In genomic region chr12:51341259-51342007, GRCh38 we compare ENCODE assay signal across 8 cellular contexts. TPM values are rescaled to one million over a fixed set of nuclear protein-coding genes. Genes with fewer than 3 reads are reported as not detected.
DNase-seq lines count a peak whose midpoint lies in the region; ATAC-seq and TF ChIP-seq lines count a peak whose summit lies in the region.

No MANE protein-coding gene starts in this region.

- CTCF ChIA-PET in Caco-2 (lab: Charles Lee), result interaction anchor here (0.6 to 3.0 kb wide), 35 partner anchors 9 to 1088 kb away, joined by 3 to 104 read pairs (median 5); partner anchors contain the start of genes DAZAP2, GALNT6, POU6F1 and SMAGP

- peaks cover 24% of the 10 kb centered on the region for H3K4me1 Mint-ChIP-seq in Caco-2 (ENCODE audit: low read depth, unreplicated experiment)

- no peaks in the 10 kb centered on the region for H3K27me3 Mint-ChIP-seq in Caco-2 (ENCODE audit: insufficient read depth, unreplicated experiment)

- peak; percentile 73 to 84 for DNase-seq in Caco-2
- DNase-seq in HS-5 (ENCODE audit: low read depth), result peak; percentile 46
- DNase-seq in NOMO-1 treated with dmso at 0.1 percent for 144 hours (lab: John Stamatoyannopoulos, UW; ENCODE audit: unreplicated experiment), result peak; percentile 42
- DNase-seq in activated CD8-positive, alpha-beta memory T cell treated with anti-CD3 and anti-CD28 coated beads, Interleukin-2, amount 50 U/mL, for 48 hours, result peak; percentile 75
- DNase-seq in epidermal melanocyte (ENCODE audit: insufficient read length, low spot score), result peak; percentile 85
- DNase-seq in stimulated activated CD8-positive, alpha-beta memory T cell treated with anti-CD3 and anti-CD28 coated beads, Interleukin-7, amount 100 ng/mL, for 48 hours (ENCODE audit: extremely low read depth in 1 of 2, low read depth in 1 of 2), result peak; percentile 23 to 41

- H3K4me1 ChIP-seq in Caco-2, result peaks cover 10% of the 10 kb centered on the region
- H3K4me1 ChIP-seq in mucosa of rectum (ENCODE audit: control insufficient read depth in 2 of 2, insufficient read depth in 2 of 2, low read length in 2 of 2), result peaks cover 0 to 5% of the 10 kb centered on the region in 2 donors

- TF ChIP-seq CTCF in Caco-2 (IDR thresholded peaks at IDR 0.05; ENCODE audit: insufficient read depth in 1 of 2, low read depth in 1 of 2, low read length in 1 of 2, severe bottlenecking in 1 of 2, unreplicated experiment in 1 of 2), result peak; percentile 99

- H3K36me3 ChIP-seq in Caco-2 (ENCODE audit: control insufficient read depth, insufficient read depth, low read length) (no peaks in the 10 kb centered on the region; the same call in 1 of the 2 replicates), mucosa of rectum (ENCODE audit: control insufficient read depth in 2 of 2, insufficient read depth in 2 of 2, low read length in 2 of 2) (no peaks in the 10 kb centered on the region)

- ATAC-seq in HG02938 (IDR thresholded peaks at IDR 0.05; ENCODE audit: unreplicated experiment), result no peak

- no peaks in the 10 kb centered on the region for H3K27me3 ChIP-seq in Caco-2 (replicated peaks; ENCODE audit: control insufficient read depth, insufficient read depth, low read length)
- H3K27me3 ChIP-seq in mucosa of rectum (ENCODE audit: control insufficient read depth in 2 of 2, insufficient read depth in 2 of 2, low read length in 2 of 2), result no peaks in the 10 kb centered on the region

- H3K4me3 ChIP-seq in Caco-2 (ENCODE audit: low read depth, low read length) (peak overlapping the region; percentile 27), mucosa of rectum (ENCODE audit: low read length in 2 of 2) (peak overlapping the region; percentile 57 to 61)

- H3K9me3 Mint-ChIP-seq in Caco-2 (ENCODE audit: unreplicated experiment), result no peaks in the 10 kb centered on the region

- POLR2A ChIA-PET in Caco-2 (lab: Charles Lee), result interaction anchor here (0.6 to 1.5 kb wide), 5 partner anchors 9 to 103 kb away, joined by 3 to 51 read pairs (median 8); partner anchors contain the start of genes DAZAP2 and SMAGP

- H3K9ac ChIP-seq in mucosa of rectum (ENCODE audit: low read depth in 1 of 2, low read length in 2 of 2), result peak overlapping the region in 1 of 2 donors; percentile 40

- intact Hi-C loops in Caco-2 (cut with micrococcal nuclease; ENCODE audit: unreplicated experiment), result loop anchor here (1.0 to 10.0 kb wide), 7 partner anchors 15 to 517 kb away; partner anchors contain the start of genes CSRNP2 and TFCP2

- no peaks in the 10 kb centered on the region for H3K9me3 ChIP-seq in Caco-2
- H3K9me3 ChIP-seq in mucosa of rectum (ENCODE audit: control insufficient read depth in 2 of 2, low read length in 2 of 2), result no peaks in the 10 kb centered on the region

- no peak overlapping the region for H3K27ac ChIP-seq in mucosa of rectum (ENCODE audit: low read depth in 2 of 2, low read length in 2 of 2)

- H3K27ac Mint-ChIP-seq in Caco-2 (ENCODE audit: unreplicated experiment), result peak overlapping the region; percentile 79

- no peaks in the 10 kb centered on the region for H3K36me3 Mint-ChIP-seq in Caco-2 (ENCODE audit: insufficient read depth, unreplicated experiment)

- H3K4me3 Mint-ChIP-seq in Caco-2 (ENCODE audit: unreplicated experiment), result peak overlapping the region; percentile 67

- no TSS peak for BruUV-seq in Caco-2 (replicated peaks; lab: Mats Ljungman, UMichigan)

RNA-seq across cellular contexts. Expression of gene CELA1, which starts 5.0 kb away (rescaled TPM):
- total RNA-seq in Caco-2 (2022), result not detected in 2 replicates

RNA-seq across cellular contexts. Expression of gene BIN2, which starts 17.5 kb away (rescaled TPM):
- total RNA-seq in Caco-2 (2022), result 0.16 and 0.18 TPM in 2 replicates

RNA-seq across cellular contexts. Expression of gene GALNT6, which starts 49.8 kb away (rescaled TPM):
- 170 and 190 TPM in 2 replicates for total RNA-seq in Caco-2 (2022)

Comparison
In these comparisons a context has a peak if more than half of its experiments do, and no peak if none do; other contexts are left out.
1. DNase-seq: peak in every context shown above with its lines; median percentile 85 in epidermal melanocyte; 78 in Caco-2; 75 in activated CD8-positive, alpha-beta memory T cell treated with anti-CD3 and anti-CD28 coated beads, Interleukin-2, amount 50 U/mL, for 48 hours; 46 in HS-5; 42 in NOMO-1 treated with dmso at 0.1 percent for 144 hours; 32 in stimulated activated CD8-positive, alpha-beta memory T cell treated with anti-CD3 and anti-CD28 coated beads, Interleukin-7, amount 100 ng/mL, for 48 hours.